22 cellular contexts compared by ENCODE assay signal in genomic region chr12:43029971-43030370, GRCh38.
DNase-seq lines count a peak whose midpoint lies in the region; ATAC-seq and TF ChIP-seq lines count a peak whose summit lies in the region.
"Had no signal": no experiment of that assay in that cellular context is flagged by ENCODE, and none has a peak within 500 bp of the region (broad histone marks: within the 10 kb centered on the region; RNA-seq: fewer than 3 reads in every experiment).

No MANE protein-coding gene starts in this region.

- H3K36me3 ChIP-seq in fibroblast of lung (ENCODE audit: control insufficient read depth, insufficient read depth, low read length): no peaks in the 10 kb centered on the region
- no peaks in the 10 kb centered on the region for H3K36me3 ChIP-seq in smooth muscle cell (ENCODE audit: low read depth)
- H3K36me3 ChIP-seq: Peyer's patch, SJCRH30 had no signal

- H3K4me3 ChIP-seq in fibroblast of lung (replicated peaks in 1 of 4; ENCODE audit: control extremely low read depth in 1 of 4, insufficient read depth in 1 of 4, low read depth in 3 of 4, low read length in 4 of 4) (no peak overlapping the region), smooth muscle cell (no peak overlapping the region)
- H3K4me3 ChIP-seq: A549, K562, Peyer's patch, SJCRH30 had no signal

- H4K20me1 ChIP-seq in fibroblast of lung (ENCODE audit: control insufficient read depth, extremely low read depth, insufficient read depth, low read length) (no peaks in the 10 kb centered on the region), smooth muscle cell (ENCODE audit: low read depth) (no peaks in the 10 kb centered on the region)

- H3K27ac ChIP-seq in fibroblast of lung (ENCODE audit: insufficient read depth, low read length) (no peak overlapping the region), smooth muscle cell (ENCODE audit: low read depth) (peak overlapping the region; percentile 24)
- H3K27ac ChIP-seq: A549, Peyer's patch, SJCRH30 had no signal

- TF ChIP-seq CTCF in fibroblast of lung (conservative IDR thresholded peaks at IDR 0.05 in 1 of 2, IDR thresholded peaks at IDR 0.05 in 1 of 2; ENCODE audit: low read depth in 1 of 2, low read length in 2 of 2): no peak
- TF ChIP-seq CTCF in smooth muscle cell (IDR thresholded peaks at IDR 0.05; ENCODE audit: borderline replicate concordance, insufficient read depth, poor library complexity, severe bottlenecking): no peak

- WGBS in smooth muscle cell (ENCODE audit: low lambda C conversion rate): 54% methylated on average over 2 of the region's 2 CpGs

- H3K79me2 ChIP-seq in fibroblast of lung (ENCODE audit: control insufficient read depth, insufficient read depth, low read length): no peaks in the 10 kb centered on the region
- no peaks in the 10 kb centered on the region for H3K79me2 ChIP-seq in smooth muscle cell (ENCODE audit: low read depth)

- H2AFZ ChIP-seq in fibroblast of lung (ENCODE audit: low read length): no peak overlapping the region
- H2AFZ ChIP-seq in smooth muscle cell (ENCODE audit: low read depth): peak overlapping the region; percentile 67

- peak; percentile 5 for DNase-seq in HT1080 (ENCODE audit: low read depth)
- DNase-seq in astrocyte of the hippocampus (ENCODE audit: low read depth, low spot score): peak; percentile 32
- peak; percentile 42 to 80 for DNase-seq in fibroblast of lung (ENCODE audit: low read depth in 2 of 2)
- DNase-seq in smooth muscle cell (lab: John Stamatoyannopoulos, UW; ENCODE audit: unreplicated experiment): no peak
- no peak for DNase-seq in RKO (ENCODE audit: low spot score)
- no peak for DNase-seq in left colon
- DNase-seq: DMS53, H7, HFFc6, NCI-H1092, NCI-H1436, NCI-H187 treated with DMSO at 0.1 percent for 48 hours, NCI-H2107, NCI-H2227 treated with DMSO at 0.1 percent for 48 hours, NCI-H510A treated with DMSO at 0.1 percent for 48 hours, NCI-H748 treated with DMSO at 0.1 percent for 48 hours, Peyer's patch, SJCRH30 had no signal

- H3K9ac ChIP-seq in fibroblast of lung (ENCODE audit: insufficient read depth, low read length) (no peak overlapping the region), smooth muscle cell (ENCODE audit: low read depth) (no peak overlapping the region)

- H3K4me1 ChIP-seq in fibroblast of lung (ENCODE audit: control insufficient read depth, extremely low read depth, insufficient read depth, low read length): no peaks in the 10 kb centered on the region
- H3K4me1 ChIP-seq in smooth muscle cell (ENCODE audit: low read depth): no peaks in the 10 kb centered on the region
- H3K4me1 ChIP-seq: A549, Peyer's patch, SJCRH30 had no signal

- H3K9me3 ChIP-seq in fibroblast of lung (ENCODE audit: control insufficient read depth, insufficient read depth, low read depth, low read length) (no peaks in the 10 kb centered on the region), smooth muscle cell (replicated peaks; ENCODE audit: low read depth) (peaks cover 3% of the 10 kb centered on the region)
- H3K9me3 ChIP-seq: Peyer's patch, SJCRH30 had no signal

- H3K27me3 ChIP-seq in fibroblast of lung (ENCODE audit: control insufficient read depth, insufficient read depth, low read length): no peaks in the 10 kb centered on the region
- H3K27me3 ChIP-seq in smooth muscle cell (ENCODE audit: low read depth): no peaks in the 10 kb centered on the region
- H3K27me3 ChIP-seq: Peyer's patch, SJCRH30 had no signal

- H3K4me2 ChIP-seq in fibroblast of lung (ENCODE audit: extremely low read depth, insufficient read depth, low read length): no peak overlapping the region
- H3K4me2 ChIP-seq in smooth muscle cell: peak overlapping the region; percentile 10
- H3K4me2 ChIP-seq: A549 had no signal

- ATAC-seq in GM18909 (IDR thresholded peaks at IDR 0.05; ENCODE audit: poor library complexity, unreplicated experiment): no peak
- no peak for ATAC-seq in left colon
- no peak for ATAC-seq in GM18520 (IDR thresholded peaks at IDR 0.05; ENCODE audit: unreplicated experiment)
- ATAC-seq: A549, K562 had no signal

- intact Hi-C loops in left colon (cut with DNase I, micrococcal nuclease): no loop called here

- no peaks in the 10 kb centered on the region for H3F3A ChIP-seq in smooth muscle cell (ENCODE audit: low read depth)

Comparison
In these comparisons a context has a peak if more than half of its experiments do, and no peak if none do; other contexts are left out.
1. DNase-seq: peak in HT1080 (single experiment), astrocyte of the hippocampus (single experiment) and fibroblast of lung (2 of 2); none in smooth muscle cell (single experiment), RKO (single experiment) and left colon (0 of 2).